Comparison of ENCODE assay signal across 1 cellular context in genomic region chr21:35226302-35226701, GRCh38.
TF ChIP-seq lines count a peak whose summit lies in the region.

No MANE protein-coding gene starts in this region.

TF ChIP-seq in H1, 55 proteins besides CTCF, POLR2A, EP300 and RAD21 (continued from another document):
- TF ChIP-seq RXRA (IDR thresholded peaks at IDR 0.05; ENCODE audit: insufficient read depth, low read depth, low read length) (no peak), CREB1 (IDR thresholded peaks at IDR 0.05) (no peak), SAP30 (IDR thresholded peaks at IDR 0.05; ENCODE audit: insufficient read depth, insufficient replicate concordance, low read length) (no peak), SIN3A (conservative IDR thresholded peaks at IDR 0.05 in 1 of 2, IDR thresholded peaks at IDR 0.05 in 1 of 2; ENCODE audit: low read depth in 1 of 2, low read length in 2 of 2) (no peak), BCL11A (IDR thresholded peaks at IDR 0.05; ENCODE audit: low read depth in 2 of 2, low read length in 2 of 2) (no peak), SP4 (IDR thresholded peaks at IDR 0.05; ENCODE audit: low read length) (no peak)
- TF ChIP-seq, protein P1, sequence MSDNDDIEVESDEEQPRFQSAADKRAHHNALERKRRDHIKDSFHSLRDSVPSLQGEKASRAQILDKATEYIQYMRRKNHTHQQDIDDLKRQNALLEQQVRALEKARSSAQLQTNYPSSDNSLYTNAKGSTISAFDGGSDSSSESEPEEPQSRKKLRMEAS (IDR thresholded peaks at IDR 0.05), result no peak
